ENCODE assay signal across 10 cellular contexts in genomic region chr15:89457086-89457485, GRCh38. TPM values are rescaled to one million over a fixed set of nuclear protein-coding genes. Genes with fewer than 3 reads are reported as not detected.
DNase-seq lines count a peak whose midpoint lies in the region; ATAC-seq, FAIRE-seq and TF ChIP-seq lines count a peak whose summit lies in the region.
"Had no signal": no experiment of that assay in that cellular context is flagged by ENCODE, and none has a peak within 500 bp of the region (broad histone marks: within the 10 kb centered on the region; RNA-seq: fewer than 3 reads in every experiment).

No MANE protein-coding gene starts in this region.

- no peak for FAIRE-seq in bronchial epithelial cell (lab: Jason Lieb, UNC)

- DNase-seq in 8988T (peak; percentile 53), EL (peak; percentile 42), NAMALWA (ENCODE audit: low spot score) (peak; percentile 84), bronchial epithelial cell (ENCODE audit: low read depth) (peak; percentile 59), esophagus squamous epithelium (lab: John Stamatoyannopoulos, UW) (no peak)
- DNase-seq in activated T-cell treated with anti-CD3 and anti-CD28 coated beads, Interleukin-2, amount 50 U/mL, for 48 hours: no peak
- no peak for DNase-seq in central memory CD4-positive, alpha-beta T cell
- DNase-seq: GF-D8 had no signal

- H3K27ac ChIP-seq in esophagus squamous epithelium (no peak overlapping the region), gastroesophageal sphincter (no peak overlapping the region)

- H3K27me3 ChIP-seq in bronchial epithelial cell (ENCODE audit: control insufficient read depth, insufficient read depth, low read length) (peaks cover 2% of the 10 kb centered on the region), esophagus squamous epithelium (peaks cover 0 to 39% (median 0%) of the 10 kb centered on the region in 4 donors), gastroesophageal sphincter (peaks cover 41% of the 10 kb centered on the region)

- no peak for ATAC-seq in gastroesophageal sphincter

- H3K9me3 ChIP-seq in esophagus squamous epithelium: peaks cover 0 to 7% (median 0%) of the 10 kb centered on the region in 3 donors
- H3K9me3 ChIP-seq in gastroesophageal sphincter: peaks cover 0 to 15% (median 0%) of the 10 kb centered on the region in 3 donors

- no peak overlapping the region for H3K4me3 ChIP-seq in bronchial epithelial cell (ENCODE audit: low read depth, low read length)
- no peak overlapping the region for H3K4me3 ChIP-seq in esophagus squamous epithelium
- no peak overlapping the region for H3K4me3 ChIP-seq in gastroesophageal sphincter

- TF ChIP-seq EP300 in gastroesophageal sphincter (IDR thresholded peaks at IDR 0.05): no peak

- intact Hi-C loops in esophagus squamous epithelium (cut with DNase I): no loop called here

- H3K36me3 ChIP-seq in bronchial epithelial cell (ENCODE audit: control insufficient read depth, insufficient read depth, low read length): no peaks in the 10 kb centered on the region
- H3K36me3 ChIP-seq in esophagus squamous epithelium: no peaks in the 10 kb centered on the region
- H3K36me3 ChIP-seq in gastroesophageal sphincter: no peaks in the 10 kb centered on the region

- TF ChIP-seq CTCF in bronchial epithelial cell (IDR thresholded peaks at IDR 0.05; ENCODE audit: insufficient read depth, low read length, severe bottlenecking): no peak
- TF ChIP-seq CTCF in esophagus squamous epithelium (IDR thresholded peaks at IDR 0.05): no peak
- no peak for TF ChIP-seq CTCF in gastroesophageal sphincter (IDR thresholded peaks at IDR 0.05)

- TF ChIP-seq POLR2A in esophagus squamous epithelium (IDR thresholded peaks at IDR 0.05): no peak
- no peak for TF ChIP-seq POLR2A in gastroesophageal sphincter (IDR thresholded peaks at IDR 0.05)

- H3K4me1 ChIP-seq in esophagus squamous epithelium (no peaks in the 10 kb centered on the region), gastroesophageal sphincter (no peaks in the 10 kb centered on the region)

RNA-seq across cellular contexts. Expression of gene RHCG, which starts 39.3 kb away (rescaled TPM):
- total RNA-seq in bronchial epithelial cell (247 and 322 TPM in 2 replicates), esophagus squamous epithelium (1,000 to 10,000 TPM; 2,342 to 7,076 (median 3,336) TPM), gastroesophageal sphincter (100 to 1,000 TPM in 1 of 4 donors, 10 to 100 TPM in 1, 1 to 10 TPM in 2; 1.5 to 140 (median 8.4) TPM)
- total RNA-seq: myocyte had no signal

Comparison
In these comparisons a context has a peak if more than half of its experiments do, and no peak if none do; other contexts are left out.
1. DNase-seq: peak in 8988T (single experiment), EL (single experiment), NAMALWA (single experiment) and bronchial epithelial cell (single experiment); none in activated T-cell treated with anti-CD3 and anti-CD28 coated beads, Interleukin-2, amount 50 U/mL, for 48 hours (0 of 2), central memory CD4-positive, alpha-beta T cell (single experiment) and esophagus squamous epithelium (single experiment).